12 cellular contexts compared by ENCODE assay signal in genomic region chr5:169914766-169915165, GRCh38.
DNase-seq lines count a peak whose midpoint lies in the region; ATAC-seq, FAIRE-seq and TF ChIP-seq lines count a peak whose summit lies in the region.
"Had no signal": no experiment of that assay in that cellular context is flagged by ENCODE, and none has a peak within 500 bp of the region (broad histone marks: within the 10 kb centered on the region; RNA-seq: fewer than 3 reads in every experiment).

No MANE protein-coding gene starts in this region.

- peaks cover 2% of the 10 kb centered on the region for H3K4me1 Mint-ChIP-seq in activated naive CD8-positive, alpha-beta T cell treated with anti-CD3 and anti-CD28 coated beads, Interleukin-2, amount 50 U/mL, for 24 hours
- H3K4me1 Mint-ChIP-seq in stimulated activated effector memory CD8-positive, alpha-beta T cell treated with anti-CD3 and anti-CD28 coated beads, Interleukin-12 subunit alpha, Interleukin-12 subunit beta, amount 100 ng/mL, for 72 hours, result peaks cover 16% of the 10 kb centered on the region

- H3K27ac Mint-ChIP-seq in activated naive CD8-positive, alpha-beta T cell treated with anti-CD3 and anti-CD28 coated beads, Interleukin-2, amount 50 U/mL, for 24 hours, result no peak overlapping the region
- no peak overlapping the region for H3K27ac Mint-ChIP-seq in stimulated activated effector memory CD8-positive, alpha-beta T cell treated with anti-CD3 and anti-CD28 coated beads, Interleukin-12 subunit alpha, Interleukin-12 subunit beta, amount 100 ng/mL, for 72 hours
- H3K27ac Mint-ChIP-seq: activated CD8-positive, alpha-beta T cell treated with anti-CD3 and anti-CD28 coated beads for 36 hours had no signal

- H3K9me3 Mint-ChIP-seq in activated naive CD8-positive, alpha-beta T cell treated with anti-CD3 and anti-CD28 coated beads, Interleukin-2, amount 50 U/mL, for 24 hours, result no peaks in the 10 kb centered on the region
- H3K9me3 Mint-ChIP-seq in stimulated activated effector memory CD8-positive, alpha-beta T cell treated with anti-CD3 and anti-CD28 coated beads, Interleukin-12 subunit alpha, Interleukin-12 subunit beta, amount 100 ng/mL, for 72 hours, result no peaks in the 10 kb centered on the region
- H3K9me3 Mint-ChIP-seq: activated CD8-positive, alpha-beta T cell treated with anti-CD3 and anti-CD28 coated beads for 36 hours had no signal

- no peak overlapping the region for H3K4me3 Mint-ChIP-seq in activated naive CD8-positive, alpha-beta T cell treated with anti-CD3 and anti-CD28 coated beads, Interleukin-2, amount 50 U/mL, for 24 hours
- no peak overlapping the region for H3K4me3 Mint-ChIP-seq in stimulated activated effector memory CD8-positive, alpha-beta T cell treated with anti-CD3 and anti-CD28 coated beads, Interleukin-12 subunit alpha, Interleukin-12 subunit beta, amount 100 ng/mL, for 72 hours
- H3K4me3 Mint-ChIP-seq: activated CD8-positive, alpha-beta T cell treated with anti-CD3 and anti-CD28 coated beads for 36 hours had no signal

- no peak for FAIRE-seq in H54 (lab: Jason Lieb, UNC)

- H3K36me3 Mint-ChIP-seq in activated naive CD8-positive, alpha-beta T cell treated with anti-CD3 and anti-CD28 coated beads, Interleukin-2, amount 50 U/mL, for 24 hours (ENCODE audit: low read depth), result peaks cover 32% of the 10 kb centered on the region
- peaks cover 16% of the 10 kb centered on the region for H3K36me3 Mint-ChIP-seq in stimulated activated effector memory CD8-positive, alpha-beta T cell treated with anti-CD3 and anti-CD28 coated beads, Interleukin-12 subunit alpha, Interleukin-12 subunit beta, amount 100 ng/mL, for 72 hours

- DNase-seq in brain pericyte (ENCODE audit: low read depth, low spot score), result peak; percentile 37
- peak; percentile 43 for DNase-seq in iPS-NIHi11 (ENCODE audit: low spot score)
- DNase-seq in superior temporal gyrus (ENCODE audit: extremely low spot score), result peak; percentile 86
- no peak for DNase-seq in H54 (ENCODE audit: insufficient read length, low spot score)
- no peak for DNase-seq in activated naive CD8-positive, alpha-beta T cell treated with anti-CD3 and anti-CD28 coated beads, Interleukin-2, amount 50 U/mL, for 24 hours
- DNase-seq in stimulated activated effector memory CD8-positive, alpha-beta T cell treated with anti-CD3 and anti-CD28 coated beads, Interleukin-12 subunit alpha, Interleukin-12 subunit beta, amount 100 ng/mL, for 72 hours (ENCODE audit: low spot score in 2 of 2), result no peak
- DNase-seq: activated CD8-positive, alpha-beta T cell treated with anti-CD3 and anti-CD28 coated beads for 36 hours; Karpas-422; RPMI8226; stimulated activated CD4-positive, alpha-beta T cell treated with anti-CD3 and anti-CD28 coated beads, Interleukin-4, amount 100 ng/mL, for 24 hours had no signal

- no peaks in the 10 kb centered on the region for H3K27me3 Mint-ChIP-seq in activated naive CD8-positive, alpha-beta T cell treated with anti-CD3 and anti-CD28 coated beads, Interleukin-2, amount 50 U/mL, for 24 hours
- H3K27me3 Mint-ChIP-seq: activated CD8-positive, alpha-beta T cell treated with anti-CD3 and anti-CD28 coated beads for 36 hours had no signal

- peak; percentile 50 for ATAC-seq in HG02981 (IDR thresholded peaks at IDR 0.05; ENCODE audit: unreplicated experiment)
- no peak for ATAC-seq in activated naive CD8-positive, alpha-beta T cell treated with anti-CD3 and anti-CD28 coated beads, Interleukin-2, amount 50 U/mL, for 24 hours
- ATAC-seq in HG03039 (IDR thresholded peaks at IDR 0.05; ENCODE audit: unreplicated experiment), result no peak
- ATAC-seq in stimulated activated effector memory CD8-positive, alpha-beta T cell treated with anti-CD3 and anti-CD28 coated beads, Interleukin-12 subunit alpha, Interleukin-12 subunit beta, amount 100 ng/mL, for 72 hours, result no peak
- ATAC-seq: activated CD8-positive, alpha-beta T cell treated with anti-CD3 and anti-CD28 coated beads for 36 hours had no signal

- no peak for TF ChIP-seq POLR2A in H54 (IDR thresholded peaks at IDR 0.05; ENCODE audit: low read depth, low read length)

Comparison
In these comparisons a context has a peak if more than half of its experiments do, and no peak if none do; other contexts are left out.
1. DNase-seq: peak in brain pericyte (single experiment), iPS-NIHi11 (single experiment) and superior temporal gyrus (single experiment); none in H54 (single experiment), activated naive CD8-positive, alpha-beta T cell treated with anti-CD3 and anti-CD28 coated beads, Interleukin-2, amount 50 U/mL, for 24 hours (single experiment) and stimulated activated effector memory CD8-positive, alpha-beta T cell treated with anti-CD3 and anti-CD28 coated beads, Interleukin-12 subunit alpha, Interleukin-12 subunit beta, amount 100 ng/mL, for 72 hours (0 of 2).